In genomic region chr11:62542750-62543567, GRCh38 we compare ENCODE assay signal across 1 cellular context.
TF ChIP-seq lines count a peak whose summit lies in the region.

No MANE protein-coding gene starts in this region.

TF ChIP-seq in GM12878, 131 proteins besides CTCF, POLR2A, EP300 and RAD21 (continued from another document):
- TF ChIP-seq MEF2A (IDR thresholded peaks at IDR 0.05; ENCODE audit: insufficient read depth, low read depth, low read length), result no peak
- TF ChIP-seq RELB (IDR thresholded peaks at IDR 0.05; ENCODE audit: low read depth), result no peak
- peak; percentile 66 for TF ChIP-seq IKZF1 (conservative IDR thresholded peaks at IDR 0.05)
